Comparison of ENCODE assay signal across 3 cellular contexts in the genomic region with DNA sequence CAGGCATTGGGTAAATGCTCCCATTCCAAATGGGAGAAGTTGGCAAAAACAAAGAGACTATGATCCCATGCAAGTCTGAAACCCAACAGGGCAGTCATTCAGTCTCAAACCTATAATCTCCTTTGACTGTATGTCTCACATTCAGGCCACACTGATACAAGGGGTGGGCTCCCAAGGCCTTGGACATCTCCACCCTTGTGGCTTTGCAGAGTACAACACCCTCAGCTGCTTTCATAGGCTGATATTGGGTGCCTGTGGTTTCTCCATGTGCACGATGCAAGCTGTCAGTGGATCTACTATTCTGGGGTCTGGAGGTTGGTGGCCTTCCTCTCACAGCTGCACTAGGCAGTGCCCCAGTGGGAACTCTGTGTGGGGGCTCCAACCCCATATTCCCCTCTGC.
TF ChIP-seq lines count a peak whose summit lies in the region.

No MANE protein-coding gene starts in this region.

TF ChIP-seq in HepG2, 621 proteins besides CTCF, POLR2A, EP300 and RAD21 (continues in another document):
- TF ChIP-seq DMAP1 (CRISPR knock-in tag; IDR thresholded peaks at IDR 0.05): no peak
- TF ChIP-seq EEA1 (CRISPR knock-in tag; IDR thresholded peaks at IDR 0.05; ENCODE audit: borderline replicate concordance): no peak
- no peak for TF ChIP-seq ZNF432 (CRISPR knock-in tag; IDR thresholded peaks at IDR 0.05; ENCODE audit: borderline replicate concordance)
- no peak for TF ChIP-seq BRCA1 (CRISPR knock-in tag; IDR thresholded peaks at IDR 0.05)
- no peak for TF ChIP-seq GTF2F1 (IDR thresholded peaks at IDR 0.05; ENCODE audit: low read length)
- TF ChIP-seq ZNF367 (CRISPR knock-in tag; IDR thresholded peaks at IDR 0.05; ENCODE audit: borderline replicate concordance): no peak
- no peak for TF ChIP-seq SMARCC2 (IDR thresholded peaks at IDR 0.05)
- TF ChIP-seq ZFP37 (CRISPR knock-in tag; IDR thresholded peaks at IDR 0.05; ENCODE audit: borderline replicate concordance): no peak
- TF ChIP-seq, protein P1, sequence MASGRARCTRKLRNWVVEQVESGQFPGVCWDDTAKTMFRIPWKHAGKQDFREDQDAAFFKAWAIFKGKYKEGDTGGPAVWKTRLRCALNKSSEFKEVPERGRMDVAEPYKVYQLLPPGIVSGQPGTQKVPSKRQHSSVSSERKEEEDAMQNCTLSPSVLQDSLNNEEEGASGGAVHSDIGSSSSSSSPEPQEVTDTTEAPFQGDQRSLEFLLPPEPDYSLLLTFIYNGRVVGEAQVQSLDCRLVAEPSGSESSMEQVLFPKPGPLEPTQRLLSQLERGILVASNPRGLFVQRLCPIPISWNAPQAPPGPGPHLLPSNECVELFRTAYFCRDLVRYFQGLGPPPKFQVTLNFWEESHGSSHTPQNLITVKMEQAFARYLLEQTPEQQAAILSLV (CRISPR knock-in tag; IDR thresholded peaks at IDR 0.05; ENCODE audit: borderline replicate concordance): no peak
- TF ChIP-seq HNRNPUL1 (IDR thresholded peaks at IDR 0.05; ENCODE audit: low read depth, low read length): no peak
- TF ChIP-seq FIP1L1 (IDR thresholded peaks at IDR 0.05; ENCODE audit: borderline replicate concordance, insufficient read depth, low read depth, low read length): no peak
- TF ChIP-seq, protein P2, sequence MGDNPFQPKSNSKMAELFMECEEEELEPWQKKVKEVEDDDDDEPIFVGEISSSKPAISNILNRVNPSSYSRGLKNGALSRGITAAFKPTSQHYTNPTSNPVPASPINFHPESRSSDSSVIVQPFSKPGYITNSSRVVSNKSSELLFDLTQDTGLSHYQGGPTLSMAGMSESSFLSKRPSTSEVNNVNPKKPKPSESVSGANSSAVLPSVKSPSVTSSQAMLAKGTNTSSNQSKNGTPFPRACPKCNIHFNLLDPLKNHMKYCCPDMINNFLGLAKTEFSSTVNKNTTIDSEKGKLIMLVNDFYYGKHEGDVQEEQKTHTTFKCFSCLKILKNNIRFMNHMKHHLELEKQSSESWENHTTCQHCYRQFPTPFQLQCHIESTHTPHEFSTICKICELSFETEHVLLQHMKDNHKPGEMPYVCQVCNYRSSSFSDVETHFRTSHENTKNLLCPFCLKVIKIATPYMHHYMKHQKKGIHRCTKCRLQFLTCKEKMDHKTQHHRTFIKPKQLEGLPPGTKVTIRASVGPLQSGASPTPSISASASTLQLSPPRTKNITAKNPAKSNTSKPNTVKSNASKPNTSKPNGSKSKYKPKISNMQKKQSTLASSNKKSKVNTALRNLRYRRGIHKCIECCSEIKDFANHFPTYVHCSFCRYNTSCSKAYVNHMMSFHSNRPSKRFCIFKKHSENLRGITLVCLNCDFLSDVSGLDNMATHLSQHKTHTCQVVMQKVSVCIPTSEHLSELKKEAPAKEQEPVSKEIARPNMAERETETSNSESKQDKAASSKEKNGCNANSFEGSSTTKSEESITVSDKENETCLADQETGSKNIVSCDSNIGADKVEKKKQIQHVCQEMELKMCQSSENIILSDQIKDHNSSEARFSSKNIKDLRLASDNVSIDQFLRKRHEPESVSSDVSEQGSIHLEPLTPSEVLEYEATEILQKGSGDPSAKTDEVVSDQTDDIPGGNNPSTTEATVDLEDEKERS (CRISPR knock-in tag; IDR thresholded peaks at IDR 0.05): no peak

TF ChIP-seq in HCT116, 20 proteins besides CTCF, POLR2A, EP300 and RAD21:
- TF ChIP-seq ZFX (IDR thresholded peaks at IDR 0.05): no peak
- TF ChIP-seq ELF1 (IDR thresholded peaks at IDR 0.05; ENCODE audit: borderline replicate concordance, low read depth): no peak
- no peak for TF ChIP-seq EZH2phosphoT487 (IDR thresholded peaks at IDR 0.05; ENCODE audit: borderline replicate concordance)
- no peak for TF ChIP-seq ZNF274 (IDR thresholded peaks at IDR 0.05; ENCODE audit: low read depth, low read length)
- no peak for TF ChIP-seq EZH2 (IDR thresholded peaks at IDR 0.05)
- TF ChIP-seq SRF (IDR thresholded peaks at IDR 0.05; ENCODE audit: low read depth): no peak
- TF ChIP-seq, protein P3, sequence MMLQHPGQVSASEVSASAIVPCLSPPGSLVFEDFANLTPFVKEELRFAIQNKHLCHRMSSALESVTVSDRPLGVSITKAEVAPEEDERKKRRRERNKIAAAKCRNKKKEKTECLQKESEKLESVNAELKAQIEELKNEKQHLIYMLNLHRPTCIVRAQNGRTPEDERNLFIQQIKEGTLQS (IDR thresholded peaks at IDR 0.05): no peak
- TF ChIP-seq POLR2AphosphoS5 (IDR thresholded peaks at IDR 0.05; ENCODE audit: low read depth, low read length): no peak
- TF ChIP-seq, protein P4, sequence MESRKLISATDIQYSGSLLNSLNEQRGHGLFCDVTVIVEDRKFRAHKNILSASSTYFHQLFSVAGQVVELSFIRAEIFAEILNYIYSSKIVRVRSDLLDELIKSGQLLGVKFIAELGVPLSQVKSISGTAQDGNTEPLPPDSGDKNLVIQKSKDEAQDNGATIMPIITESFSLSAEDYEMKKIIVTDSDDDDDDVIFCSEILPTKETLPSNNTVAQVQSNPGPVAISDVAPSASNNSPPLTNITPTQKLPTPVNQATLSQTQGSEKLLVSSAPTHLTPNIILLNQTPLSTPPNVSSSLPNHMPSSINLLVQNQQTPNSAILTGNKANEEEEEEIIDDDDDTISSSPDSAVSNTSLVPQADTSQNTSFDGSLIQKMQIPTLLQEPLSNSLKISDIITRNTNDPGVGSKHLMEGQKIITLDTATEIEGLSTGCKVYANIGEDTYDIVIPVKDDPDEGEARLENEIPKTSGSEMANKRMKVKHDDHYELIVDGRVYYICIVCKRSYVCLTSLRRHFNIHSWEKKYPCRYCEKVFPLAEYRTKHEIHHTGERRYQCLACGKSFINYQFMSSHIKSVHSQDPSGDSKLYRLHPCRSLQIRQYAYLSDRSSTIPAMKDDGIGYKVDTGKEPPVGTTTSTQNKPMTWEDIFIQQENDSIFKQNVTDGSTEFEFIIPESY (IDR thresholded peaks at IDR 0.05; ENCODE audit: extremely low read depth, insufficient replicate concordance, low read length): no peak
- no peak for TF ChIP-seq FOSL1 (IDR thresholded peaks at IDR 0.05; ENCODE audit: low read depth)
- TF ChIP-seq, protein P5, sequence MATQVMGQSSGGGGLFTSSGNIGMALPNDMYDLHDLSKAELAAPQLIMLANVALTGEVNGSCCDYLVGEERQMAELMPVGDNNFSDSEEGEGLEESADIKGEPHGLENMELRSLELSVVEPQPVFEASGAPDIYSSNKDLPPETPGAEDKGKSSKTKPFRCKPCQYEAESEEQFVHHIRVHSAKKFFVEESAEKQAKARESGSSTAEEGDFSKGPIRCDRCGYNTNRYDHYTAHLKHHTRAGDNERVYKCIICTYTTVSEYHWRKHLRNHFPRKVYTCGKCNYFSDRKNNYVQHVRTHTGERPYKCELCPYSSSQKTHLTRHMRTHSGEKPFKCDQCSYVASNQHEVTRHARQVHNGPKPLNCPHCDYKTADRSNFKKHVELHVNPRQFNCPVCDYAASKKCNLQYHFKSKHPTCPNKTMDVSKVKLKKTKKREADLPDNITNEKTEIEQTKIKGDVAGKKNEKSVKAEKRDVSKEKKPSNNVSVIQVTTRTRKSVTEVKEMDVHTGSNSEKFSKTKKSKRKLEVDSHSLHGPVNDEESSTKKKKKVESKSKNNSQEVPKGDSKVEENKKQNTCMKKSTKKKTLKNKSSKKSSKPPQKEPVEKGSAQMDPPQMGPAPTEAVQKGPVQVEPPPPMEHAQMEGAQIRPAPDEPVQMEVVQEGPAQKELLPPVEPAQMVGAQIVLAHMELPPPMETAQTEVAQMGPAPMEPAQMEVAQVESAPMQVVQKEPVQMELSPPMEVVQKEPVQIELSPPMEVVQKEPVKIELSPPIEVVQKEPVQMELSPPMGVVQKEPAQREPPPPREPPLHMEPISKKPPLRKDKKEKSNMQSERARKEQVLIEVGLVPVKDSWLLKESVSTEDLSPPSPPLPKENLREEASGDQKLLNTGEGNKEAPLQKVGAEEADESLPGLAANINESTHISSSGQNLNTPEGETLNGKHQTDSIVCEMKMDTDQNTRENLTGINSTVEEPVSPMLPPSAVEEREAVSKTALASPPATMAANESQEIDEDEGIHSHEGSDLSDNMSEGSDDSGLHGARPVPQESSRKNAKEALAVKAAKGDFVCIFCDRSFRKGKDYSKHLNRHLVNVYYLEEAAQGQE (IDR thresholded peaks at IDR 0.05; ENCODE audit: low read depth): no peak
- no peak for TF ChIP-seq TCF7L2 (IDR thresholded peaks at IDR 0.05; ENCODE audit: borderline replicate concordance, extremely low read depth, insufficient read depth, insufficient read length)

TF ChIP-seq in K562, 482 proteins besides CTCF, POLR2A, EP300 and RAD21:
- no peak for TF ChIP-seq NR2C1 (IDR thresholded peaks at IDR 0.05)
- no peak for TF ChIP-seq NR2C1 (tag; IDR thresholded peaks at IDR 0.05)
- TF ChIP-seq SAFB (IDR thresholded peaks at IDR 0.05; ENCODE audit: borderline replicate concordance, low read depth, low read length): no peak
- no peak for TF ChIP-seq TARDBP (IDR thresholded peaks at IDR 0.05)
- no peak for TF ChIP-seq CREBBP (IDR thresholded peaks at IDR 0.05; ENCODE audit: low read depth, low read length)
- TF ChIP-seq SIN3A (IDR thresholded peaks at IDR 0.05; ENCODE audit: borderline replicate concordance in 2 of 2, control insufficient read depth in 1 of 2, low read depth in 2 of 2, low read length in 2 of 2): no peak
- TF ChIP-seq ZNF316 (IDR thresholded peaks at IDR 0.05): no peak
- no peak for TF ChIP-seq ARHGAP35 (IDR thresholded peaks at IDR 0.05; ENCODE audit: partially characterized antibody)
- no peak for TF ChIP-seq NFYB (IDR thresholded peaks at IDR 0.05; ENCODE audit: extremely low read depth, insufficient read length)
- no peak for TF ChIP-seq ZNF3 (CRISPR knock-in tag; IDR thresholded peaks at IDR 0.05)
- no peak for TF ChIP-seq CCAR2 (IDR thresholded peaks at IDR 0.05; ENCODE audit: low read depth, low read length)
- no peak for TF ChIP-seq TEAD4 (IDR thresholded peaks at IDR 0.05; ENCODE audit: low read length)
- TF ChIP-seq TEAD4 (CRISPR knock-in tag; IDR thresholded peaks at IDR 0.05; ENCODE audit: borderline replicate concordance): no peak
- no peak for TF ChIP-seq U2AF1 (optimal IDR thresholded peaks at IDR 0.05; ENCODE audit: low read depth, low read length)
- no peak for TF ChIP-seq FIP1L1 (IDR thresholded peaks at IDR 0.05; ENCODE audit: low read depth, low read length, poor library complexity, severe bottlenecking)
- TF ChIP-seq ZNF644 (tag; IDR thresholded peaks at IDR 0.05; ENCODE audit: low read depth): no peak
- TF ChIP-seq TAF9B (IDR thresholded peaks at IDR 0.05; ENCODE audit: partially characterized antibody): no peak
- no peak for TF ChIP-seq SRF (CRISPR knock-in tag; IDR thresholded peaks at IDR 0.05)
- no peak for TF ChIP-seq CHD1 (IDR thresholded peaks at IDR 0.05; ENCODE audit: low read length)
- TF ChIP-seq, protein P6, sequence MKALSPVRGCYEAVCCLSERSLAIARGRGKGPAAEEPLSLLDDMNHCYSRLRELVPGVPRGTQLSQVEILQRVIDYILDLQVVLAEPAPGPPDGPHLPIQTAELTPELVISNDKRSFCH (CRISPR knock-in tag; IDR thresholded peaks at IDR 0.05): no peak
- TF ChIP-seq, protein P6 (tag; IDR thresholded peaks at IDR 0.05): no peak
